ENCODE assay signal across 28 cellular contexts in genomic region chr2:239005586-239005985, GRCh38.
"Had no signal": no experiment of that assay in that cellular context is flagged by ENCODE, and none has a peak within 500 bp of the region (broad histone marks: within the 10 kb centered on the region; RNA-seq: fewer than 3 reads in every experiment).

No MANE protein-coding gene starts in this region.

- H3K4me1 ChIP-seq: adrenal gland, ascending aorta had no signal

- H3K9me3 Mint-ChIP-seq: activated CD8-positive, alpha-beta T cell treated with anti-CD3 and anti-CD28 coated beads for 36 hours; activated T-helper 2 cell treated with anti-CD3 and anti-CD28 coated beads, Interferon-gamma antibody, Interleukin-2, Interleukin-4, amounts not matched to agents 10 μg/mL and 5 μg/mL and 100 μg/mL, durations not matched to agents 14 hours and 24 hours and 36 hours had no signal

- H3K27me3 ChIP-seq: adrenal gland, ascending aorta, breast epithelium, cardiac muscle cell had no signal

- ATAC-seq: activated CD4-positive, CD25-positive, alpha-beta regulatory T cell treated with anti-CD3 and anti-CD28 coated beads, Interleukin-2, amount 50 U/mL, for 24 hours; activated CD8-positive, alpha-beta T cell treated with anti-CD3 and anti-CD28 coated beads for 36 hours; activated naive CD8-positive, alpha-beta T cell treated with anti-CD3 and anti-CD28 coated beads, Interleukin-2, amount 50 U/mL, for 24 hours; activated T-cell treated with anti-CD3 and anti-CD28 coated beads, Interleukin-2, amount 50 U/mL, for 4 hours had no signal

- H3K4me1 Mint-ChIP-seq: activated B cell treated with CpG ODN at 0.5 μM for 24 hours; activated naive CD4-positive, alpha-beta T cell treated with anti-CD3 and anti-CD28 coated beads, Interleukin-2, amount 50 U/mL, for 24 hours; activated naive CD8-positive, alpha-beta T cell treated with anti-CD3 and anti-CD28 coated beads for 36 hours; activated naive CD8-positive, alpha-beta T cell treated with anti-CD3 and anti-CD28 coated beads, Interleukin-2, amount 50 U/mL, for 24 hours had no signal

- H3K36me3 Mint-ChIP-seq: activated naive CD8-positive, alpha-beta T cell treated with anti-CD3 and anti-CD28 coated beads for 36 hours; brain had no signal

- FAIRE-seq: colon, frontal cortex, TTC549 had no signal

- H3K36me3 ChIP-seq: adrenal gland, ascending aorta, breast epithelium, cardiac muscle cell, WERI-Rb-1 had no signal

- H3K27ac Mint-ChIP-seq: activated B cell treated with CpG ODN at 0.5 μM for 24 hours; activated CD8-positive, alpha-beta T cell treated with anti-CD3 and anti-CD28 coated beads for 36 hours; activated naive CD4-positive, alpha-beta T cell treated with anti-CD3 and anti-CD28 coated beads for 36 hours; activated naive CD4-positive, alpha-beta T cell treated with anti-CD3 and anti-CD28 coated beads, Interleukin-2, amount 50 U/mL, for 24 hours; activated naive CD8-positive, alpha-beta T cell treated with anti-CD3 and anti-CD28 coated beads for 36 hours; activated naive CD8-positive, alpha-beta T cell treated with anti-CD3 and anti-CD28 coated beads, Interleukin-2, amount 50 U/mL, for 24 hours; activated T-helper 2 cell treated with anti-CD3 and anti-CD28 coated beads, Interferon-gamma antibody, Interleukin-2, Interleukin-4, amounts not matched to agents 10 μg/mL and 5 μg/mL and 100 μg/mL, durations not matched to agents 14 hours and 24 hours and 36 hours had no signal

- H3K9me3 ChIP-seq: adrenal gland, ascending aorta had no signal

- H3K4me3 Mint-ChIP-seq: activated B cell treated with CpG ODN at 0.5 μM for 24 hours; activated CD8-positive, alpha-beta T cell treated with anti-CD3 and anti-CD28 coated beads for 36 hours; activated naive CD4-positive, alpha-beta T cell treated with anti-CD3 and anti-CD28 coated beads for 36 hours; activated naive CD4-positive, alpha-beta T cell treated with anti-CD3 and anti-CD28 coated beads, Interleukin-2, amount 50 U/mL, for 24 hours; activated naive CD8-positive, alpha-beta T cell treated with anti-CD3 and anti-CD28 coated beads for 36 hours; activated naive CD8-positive, alpha-beta T cell treated with anti-CD3 and anti-CD28 coated beads, Interleukin-2, amount 50 U/mL, for 24 hours; activated T-cell treated with anti-CD3 and anti-CD28 coated beads, Interleukin-2, amount 50 U/mL, for 4 hours; brain had no signal

- H3K27ac ChIP-seq: adrenal gland, ascending aorta, breast epithelium, cardiac muscle cell, WERI-Rb-1 had no signal

- DNase-seq: activated B cell treated with CpG ODN at 0.5 μM for 24 hours; activated CD4-positive, alpha-beta T cell treated with anti-CD3 and anti-CD28 coated beads for 48 hours; activated CD4-positive, alpha-beta T cell treated with anti-CD3 and anti-CD28 coated beads, Interleukin-2, amount 50 U/mL, for 1 hour; activated CD4-positive, alpha-beta T cell treated with anti-CD3 and anti-CD28 coated beads, Interleukin-2, amount 50 U/mL, for 48 hours; activated CD8-positive, alpha-beta memory T cell treated with anti-CD3 and anti-CD28 coated beads for 24 hours; activated CD8-positive, alpha-beta T cell treated with anti-CD3 and anti-CD28 coated beads for 36 hours; activated effector memory CD4-positive, alpha-beta T cell treated with anti-CD3 and anti-CD28 coated beads, Interleukin-2, amount 50 U/mL, for 16 hours; activated naive CD4-positive, alpha-beta T cell treated with anti-CD3 and anti-CD28 coated beads for 36 hours; activated naive CD8-positive, alpha-beta T cell treated with anti-CD3 and anti-CD28 coated beads for 36 hours; activated naive CD8-positive, alpha-beta T cell treated with anti-CD3 and anti-CD28 coated beads, Interleukin-2, amount 50 U/mL, for 24 hours; activated T-cell treated with anti-CD3 and anti-CD28 coated beads, Interleukin-2, amount 50 U/mL, for 4 hours; adrenal gland; central memory CD4-positive, alpha-beta T cell; cortex of kidney; effector CD8-positive, alpha-beta T cell; foreskin fibroblast; T-helper 2 cell; WERI-Rb-1 had no signal

- H3K4me3 ChIP-seq: adrenal gland, ascending aorta, breast epithelium, cardiac muscle cell had no signal
